In genomic region chr20:41138217-41138526, GRCh38 we compare ENCODE assay signal across 8 cellular contexts. TPM values are rescaled to one million over a fixed set of nuclear protein-coding genes. Genes with fewer than 3 reads are reported as not detected.
DNase-seq lines count a peak whose midpoint lies in the region; ATAC-seq and TF ChIP-seq lines count a peak whose summit lies in the region.

No MANE protein-coding gene starts in this region.

- DNase-seq in WTC11 (ENCODE audit: low spot score), result no peak
- DNase-seq in right cardiac atrium, result no peak
- no peak for DNase-seq in smooth muscle cell (lab: John Stamatoyannopoulos, UW; ENCODE audit: unreplicated experiment)
- no peak for DNase-seq in mucosa of gallbladder (ENCODE audit: low spot score)

- POLR2A ChIA-PET in HEK293 (lab: Yijun Ruan, JAX), result interaction anchor here (0.5 to 2.1 kb wide), 7 partner anchors 9 to 250 kb away, joined by 3 to 6 read pairs (median 4); partner anchors contain the start of gene LPIN3
- POLR2A ChIA-PET in WTC11 (lab: Charles Lee), result interaction anchor here (0.7 kb wide), 2 partner anchors 60 to 164 kb away, joined by 4 to 6 read pairs; no protein-coding TSS in a partner anchor

- H3K9me3 Mint-ChIP-seq in WTC11, result no peaks in the 10 kb centered on the region

- WGBS in right cardiac atrium, result 3% methylated on average over 4 of the region's 4 CpGs
- 3% methylated on average over 4 of the region's 4 CpGs for WGBS in smooth muscle cell (ENCODE audit: low lambda C conversion rate)

- H3K4me3 ChIP-seq in HEK293 (ENCODE audit: low read depth, low read length) (peak overlapping the region; percentile 88), right cardiac atrium (ENCODE audit: low read length) (peak overlapping the region; percentile 83), smooth muscle cell (peak overlapping the region; percentile 96)

- no peak overlapping the region for H2AFZ ChIP-seq in smooth muscle cell (ENCODE audit: low read depth)

- peak overlapping the region; percentile 89 for H3K9ac ChIP-seq in smooth muscle cell (ENCODE audit: low read depth)

- H4K20me1 ChIP-seq in smooth muscle cell (ENCODE audit: low read depth), result peaks cover 53% of the 10 kb centered on the region

- peak overlapping the region; percentile 76 for H3K27ac ChIP-seq in HEK293 (ENCODE audit: extremely low read depth, low read depth, low read length)
- peak overlapping the region; percentile 76 for H3K27ac ChIP-seq in right cardiac atrium (ENCODE audit: low read length)
- H3K27ac ChIP-seq in smooth muscle cell (ENCODE audit: low read depth), result peak overlapping the region; percentile 74

- H3F3A ChIP-seq in smooth muscle cell (ENCODE audit: low read depth), result peaks cover 7% of the 10 kb centered on the region

- peaks cover 58% of the 10 kb centered on the region for H3K79me2 ChIP-seq in smooth muscle cell (ENCODE audit: low read depth)

- CTCF ChIA-PET in HEK293 (lab: Yijun Ruan, JAX) (interaction anchor here (5.1 kb wide), 1 partner anchor 202 kb away, joined by 39 read pairs; the partner anchor contains the start of gene LPIN3), WTC11 (lab: Charles Lee) (interaction anchor here (0.6 to 1.4 kb wide), 4 partner anchors 35 to 262 kb away, joined by 3 to 8 read pairs (median 3); no protein-coding TSS in a partner anchor)

- H3K4me1 Mint-ChIP-seq in WTC11, result peaks cover 62% of the 10 kb centered on the region

- peaks cover 13% of the 10 kb centered on the region for H3K27me3 Mint-ChIP-seq in WTC11 (ENCODE audit: low read depth)

- H3K36me3 ChIP-seq in HEK293 (ENCODE audit: control insufficient read depth in 2 of 2, insufficient read depth in 1 of 2, low read length in 2 of 2) (peaks cover 0 to 35% of the 10 kb centered on the region in 2 experiments; a peak in 1 of 3 replicates), smooth muscle cell (ENCODE audit: low read depth) (no peaks in the 10 kb centered on the region)

- ATAC-seq in WTC11 (no peak), right cardiac atrium (no peak), HG03045 (IDR thresholded peaks at IDR 0.05; ENCODE audit: unreplicated experiment) (no peak), GM19452 (IDR thresholded peaks at IDR 0.05; ENCODE audit: unreplicated experiment) (no peak), GM19328 (IDR thresholded peaks at IDR 0.05; ENCODE audit: unreplicated experiment) (no peak)

- peak overlapping the region; percentile 89 for H3K4me3 Mint-ChIP-seq in WTC11

- H3K4me2 ChIP-seq in smooth muscle cell, result peak overlapping the region; percentile 91

- TF ChIP-seq CTCF in HEK293 (tag by site-specific recombination; IDR thresholded peaks at IDR 0.05) (no peak), WTC11 (IDR thresholded peaks at IDR 0.05) (no peak), smooth muscle cell (IDR thresholded peaks at IDR 0.05; ENCODE audit: borderline replicate concordance, insufficient read depth, poor library complexity, severe bottlenecking) (no peak)

- intact Hi-C loops in right cardiac atrium (cut with DNase I), result loop anchor here in 2 of 4 donors (5.0 to 10.0 kb wide), 2 partner anchors 204 to 207 kb away; partner anchors contain the start of gene LPIN3 (in 2 of the 2)

- H3K36me3 Mint-ChIP-seq in WTC11, result peaks cover 3% of the 10 kb centered on the region; the same call in 1 of the 2 replicates

- peak overlapping the region; percentile 83 for H3K27ac Mint-ChIP-seq in WTC11

- H3K9me3 ChIP-seq in HEK293 (ENCODE audit: control insufficient read depth, insufficient read depth, low read depth, low read length), result no peaks in the 10 kb centered on the region
- no peaks in the 10 kb centered on the region for H3K9me3 ChIP-seq in right cardiac atrium (ENCODE audit: control insufficient read depth, low read length)
- no peaks in the 10 kb centered on the region for H3K9me3 ChIP-seq in smooth muscle cell (replicated peaks; ENCODE audit: low read depth)

- H3K27me3 ChIP-seq in right cardiac atrium (ENCODE audit: control insufficient read depth, insufficient read depth) (no peaks in the 10 kb centered on the region), smooth muscle cell (ENCODE audit: low read depth) (no peaks in the 10 kb centered on the region)

- H3K4me1 ChIP-seq in HEK293 (ENCODE audit: control insufficient read depth, insufficient read depth, low read length), result no peaks in the 10 kb centered on the region
- H3K4me1 ChIP-seq in right cardiac atrium (ENCODE audit: control insufficient read depth, insufficient read depth, low read length), result peaks cover 32% of the 10 kb centered on the region
- peaks cover 16% of the 10 kb centered on the region for H3K4me1 ChIP-seq in smooth muscle cell (ENCODE audit: low read depth)

TF ChIP-seq in HEK293, 187 proteins besides CTCF, POLR2A, EP300 and RAD21 (continues in another document):
- TF ChIP-seq SP3 (tag by site-specific recombination; IDR thresholded peaks at IDR 0.05) (peak; percentile 10; the same call in 1 of the 2 replicates), ZEB2 (tag by site-specific recombination; IDR thresholded peaks at IDR 0.05) (0 out of 2 replicates have a peak, but pooled peaks have one; percentile 8), SP2 (tag by site-specific recombination; IDR thresholded peaks at IDR 0.05) (0 out of 2 replicates have a peak, but pooled peaks have one; percentile 1), ZNF335 (tag by site-specific recombination; conservative IDR thresholded peaks at IDR 0.05) (peak; percentile 43; the same call in 1 of the 2 replicates), ZFHX2 (tag by site-specific recombination; conservative IDR thresholded peaks at IDR 0.05) (peak; percentile 45; the same call in 1 of the 2 replicates), ZBTB26 (tag by site-specific recombination; optimal IDR thresholded peaks at IDR 0.05) (no peak), GLIS2 (tag by site-specific recombination; IDR thresholded peaks at IDR 0.05) (peak; percentile 30; the same call in 1 of the 2 replicates), KLF9 (tag by site-specific recombination; IDR thresholded peaks at IDR 0.05; ENCODE audit: low read depth) (0 out of 2 replicates have a peak, but pooled peaks have one; percentile 4), ZNF658 (tag by site-specific recombination; IDR thresholded peaks at IDR 0.05) (no peak), ZNF404 (tag by site-specific recombination; IDR thresholded peaks at IDR 0.05) (no peak), SP7 (tag by site-specific recombination; IDR thresholded peaks at IDR 0.05) (no peak), ZNF341 (tag by site-specific recombination; IDR thresholded peaks at IDR 0.05; ENCODE audit: low read depth) (peak; percentile 14; the same call in 1 of the 2 replicates), ZNF629 (tag by site-specific recombination; IDR thresholded peaks at IDR 0.05) (no peak), SCRT2 (tag by site-specific recombination; IDR thresholded peaks at IDR 0.05) (no peak)

TF ChIP-seq in WTC11, 78 proteins besides CTCF, POLR2A, EP300 and RAD21 (continues in another document):
- no peak for TF ChIP-seq ZNF219 (CRISPR knock-in tag; IDR thresholded peaks at IDR 0.05; ENCODE audit: borderline replicate concordance)
- no peak for TF ChIP-seq AR (CRISPR knock-in tag; IDR thresholded peaks at IDR 0.05)
- TF ChIP-seq PREB (CRISPR knock-in tag; IDR thresholded peaks at IDR 0.05; ENCODE audit: borderline replicate concordance), result no peak
- no peak for TF ChIP-seq KAT7 (CRISPR knock-in tag; IDR thresholded peaks at IDR 0.05; ENCODE audit: borderline replicate concordance)
- no peak for TF ChIP-seq E2F1 (CRISPR knock-in tag; IDR thresholded peaks at IDR 0.05)

RNA-seq across cellular contexts. Expression of gene PLCG1, which starts 0.8 kb away (rescaled TPM):
- total RNA-seq in WTC11 (2021) (177 to 201 TPM (median 194 TPM) in 3 replicates), right cardiac atrium (10 to 100 TPM; 50.1 to 62.2 (median 58.3) TPM), smooth muscle cell (45.2 and 77.1 TPM in 2 replicates), mucosa of gallbladder (138 TPM)
- polyA plus RNA-seq in right cardiac atrium (45.6 TPM), smooth muscle cell (36.9 and 38.5 TPM in 2 replicates)
